ENCODE assay signal across 17 cellular contexts in genomic region chr12:54689984-54690383, GRCh38. TPM values are rescaled to one million over a fixed set of nuclear protein-coding genes. Genes with fewer than 3 reads are reported as not detected.
DNase-seq lines count a peak whose midpoint lies in the region; TF ChIP-seq lines count a peak whose summit lies in the region.
"Had no signal": no experiment of that assay in that cellular context is flagged by ENCODE, and none has a peak within 500 bp of the region (broad histone marks: within the 10 kb centered on the region; RNA-seq: fewer than 3 reads in every experiment).

No MANE protein-coding gene starts in this region.

- CTCF ChIA-PET in Calu3 (lab: Charles Lee), result interaction anchor here (1.1 kb wide), 2 partner anchors 13 to 110 kb away, joined by 3 to 4 read pairs; no protein-coding TSS in a partner anchor

- no TSS peak for BruUV-seq in Calu3 (replicated peaks; lab: Mats Ljungman, UMichigan)

- no peaks in the 10 kb centered on the region for H3K4me1 Mint-ChIP-seq in Calu3 (ENCODE audit: low read depth, unreplicated experiment)
- no peaks in the 10 kb centered on the region for H3K4me1 Mint-ChIP-seq in activated naive CD8-positive, alpha-beta T cell treated with anti-CD3 and anti-CD28 coated beads for 36 hours

- H3K36me3 Mint-ChIP-seq in Calu3 (ENCODE audit: insufficient read depth, unreplicated experiment), result no peaks in the 10 kb centered on the region
- H3K36me3 Mint-ChIP-seq in activated naive CD8-positive, alpha-beta T cell treated with anti-CD3 and anti-CD28 coated beads for 36 hours, result no peaks in the 10 kb centered on the region

- no peak overlapping the region for H3K4me3 Mint-ChIP-seq in Calu3 (ENCODE audit: low read depth, unreplicated experiment)
- no peak overlapping the region for H3K4me3 Mint-ChIP-seq in activated naive CD8-positive, alpha-beta T cell treated with anti-CD3 and anti-CD28 coated beads for 36 hours
- H3K4me3 Mint-ChIP-seq: activated naive CD4-positive, alpha-beta T cell treated with anti-CD3 and anti-CD28 coated beads for 36 hours; dendritic cell treated with granulocyte-macrophage colony-stimulating factor and Interleukin-4, amounts not matched to agents 40 ng/mL and 50 ng/mL, for 4 days had no signal

- intact Hi-C loops in Calu3 (cut with micrococcal nuclease; ENCODE audit: unreplicated experiment), result no loop called here

- DNase-seq in ELF-1 (ENCODE audit: low read depth, low spot score) (peak; percentile 61), HT-29 (ENCODE audit: low spot score) (peak; percentile 2), amniotic epithelial cell (ENCODE audit: low read depth) (peak; percentile 3), kidney glomerular epithelial cell (lab: John Stamatoyannopoulos, UW) (peak; percentile 23), Calu3 (no peak), NCI-H526 treated with DMSO at 0.1 percent for 48 hours (lab: John Stamatoyannopoulos, UW) (no peak), T-helper 9 cell (no peak)
- no peak for DNase-seq in activated naive CD8-positive, alpha-beta T cell treated with anti-CD3 and anti-CD28 coated beads for 36 hours
- DNase-seq: activated CD4-positive, alpha-beta T cell treated with anti-CD3 and anti-CD28 coated beads, Interleukin-2, amount 50 U/mL, for 48 hours; activated naive CD4-positive, alpha-beta T cell treated with anti-CD3 and anti-CD28 coated beads for 36 hours; COR-L47; glutamatergic neuron; upper lobe of right lung had no signal

- no peak for TF ChIP-seq CTCF in Calu3 (IDR thresholded peaks at IDR 0.05; ENCODE audit: unreplicated experiment)

- H3K9me3 Mint-ChIP-seq in Calu3 (ENCODE audit: low read depth, unreplicated experiment), result no peaks in the 10 kb centered on the region
- H3K9me3 Mint-ChIP-seq in activated naive CD8-positive, alpha-beta T cell treated with anti-CD3 and anti-CD28 coated beads for 36 hours, result no peaks in the 10 kb centered on the region
- H3K9me3 Mint-ChIP-seq: dendritic cell treated with granulocyte-macrophage colony-stimulating factor and Interleukin-4, amounts not matched to agents 40 ng/mL and 50 ng/mL, for 4 days had no signal

- H3K27me3 Mint-ChIP-seq in Calu3 (ENCODE audit: unreplicated experiment), result peaks cover 89% of the 10 kb centered on the region
- peaks cover 53% of the 10 kb centered on the region for H3K27me3 Mint-ChIP-seq in activated naive CD8-positive, alpha-beta T cell treated with anti-CD3 and anti-CD28 coated beads for 36 hours

- H3K27ac Mint-ChIP-seq in Calu3 (ENCODE audit: unreplicated experiment), result no peak overlapping the region
- no peak overlapping the region for H3K27ac Mint-ChIP-seq in activated naive CD8-positive, alpha-beta T cell treated with anti-CD3 and anti-CD28 coated beads for 36 hours
- H3K27ac Mint-ChIP-seq: activated naive CD4-positive, alpha-beta T cell treated with anti-CD3 and anti-CD28 coated beads for 36 hours; dendritic cell treated with granulocyte-macrophage colony-stimulating factor and Interleukin-4, amounts not matched to agents 40 ng/mL and 50 ng/mL, for 4 days had no signal

RNA-seq across cellular contexts. Expression of gene DCD, which starts 41.8 kb away (rescaled TPM):
- not detected in 2 replicates for total RNA-seq in HT-29 (2014; rRNA removed; shearing (Covaris generic))
- not detected in 2 replicates for total RNA-seq in Calu3 (2022)
- not detected for total RNA-seq in activated naive CD8-positive, alpha-beta T cell treated with anti-CD3 and anti-CD28 coated beads for 36 hours
- total RNA-seq: activated naive CD4-positive, alpha-beta T cell treated with anti-CD3 and anti-CD28 coated beads for 36 hours; HepG2; mononuclear cell; right atrium auricular region; upper lobe of right lung had no signal

RNA-seq across cellular contexts. Expression of gene LACRT, which starts 55.3 kb away (rescaled TPM):
- total RNA-seq in HT-29 (2014; rRNA removed; shearing (Covaris generic)), result not detected in 2 replicates
- total RNA-seq in Calu3 (2022), result not detected in 2 replicates
- total RNA-seq in activated naive CD8-positive, alpha-beta T cell treated with anti-CD3 and anti-CD28 coated beads for 36 hours, result not detected
- total RNA-seq: activated naive CD4-positive, alpha-beta T cell treated with anti-CD3 and anti-CD28 coated beads for 36 hours; HepG2; mononuclear cell; right atrium auricular region; upper lobe of right lung had no signal

Comparison
In these comparisons a context has a peak if more than half of its experiments do, and no peak if none do; other contexts are left out.
1. DNase-seq: peak in ELF-1 (single experiment), HT-29 (single experiment), amniotic epithelial cell (single experiment) and kidney glomerular epithelial cell (single experiment); none in Calu3 (single experiment), activated naive CD8-positive, alpha-beta T cell treated with anti-CD3 and anti-CD28 coated beads for 36 hours (single experiment), NCI-H526 treated with DMSO at 0.1 percent for 48 hours (single experiment) and T-helper 9 cell (single experiment).